19 cellular contexts compared by ENCODE assay signal in the genomic region with DNA sequence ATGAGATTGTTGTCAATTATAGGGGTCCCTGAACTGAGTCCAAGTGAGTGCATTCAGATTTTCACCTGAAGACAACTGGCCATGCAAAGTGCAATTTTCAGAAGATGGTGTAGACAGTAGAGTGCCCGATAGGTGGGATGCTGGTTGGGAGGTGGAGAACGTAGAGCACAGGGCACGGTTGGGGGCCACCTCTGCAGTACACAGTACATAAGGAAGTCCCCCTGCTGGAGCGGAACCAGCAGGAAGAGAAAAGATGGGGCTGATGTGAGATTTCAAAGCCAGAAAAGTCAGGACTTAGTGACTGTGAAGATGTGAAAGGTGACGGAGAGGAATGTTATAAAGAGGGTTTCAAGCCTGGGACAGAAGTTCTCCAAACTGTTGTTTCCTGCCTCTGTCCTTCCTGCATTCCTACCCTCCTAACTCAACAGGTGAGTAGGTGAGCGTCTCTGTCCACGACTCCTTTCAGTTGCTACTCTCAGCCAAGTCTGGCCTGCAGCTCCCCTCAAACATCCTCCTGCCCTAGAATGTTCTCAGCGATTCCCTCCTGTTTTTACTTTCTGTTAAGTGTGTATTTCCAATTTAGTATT.
DNase-seq lines count a peak whose midpoint lies in the region; ATAC-seq and TF ChIP-seq lines count a peak whose summit lies in the region.
"Had no signal": no experiment of that assay in that cellular context is flagged by ENCODE, and none has a peak within 500 bp of the region (broad histone marks: within the 10 kb centered on the region; RNA-seq: fewer than 3 reads in every experiment).

No MANE protein-coding gene starts in this region.

- H3K27me3 ChIP-seq in BLaER1: no peaks in the 10 kb centered on the region
- no peaks in the 10 kb centered on the region for H3K27me3 ChIP-seq in endodermal cell (ENCODE audit: control insufficient read depth, insufficient read depth, low read length, poor library complexity, severe bottlenecking)
- H3K27me3 ChIP-seq: SJCRH30 had no signal

- H3K27me3 Mint-ChIP-seq in endodermal cell (ENCODE audit: insufficient read depth) (no peaks in the 10 kb centered on the region), nephron progenitor cell (ENCODE audit: low read depth, poor library complexity) (no peaks in the 10 kb centered on the region)
- H3K27me3 Mint-ChIP-seq: T-cell had no signal

- H3K36me3 ChIP-seq in BLaER1 (no peaks in the 10 kb centered on the region), KOPT-K1 (ENCODE audit: insufficient read depth, low read length) (peaks cover 34% of the 10 kb centered on the region), endodermal cell (ENCODE audit: control insufficient read depth, insufficient read depth, low read length) (peaks cover 5% of the 10 kb centered on the region)
- H3K36me3 ChIP-seq: SJCRH30 had no signal

- ATAC-seq in GM19467 (IDR thresholded peaks at IDR 0.05; ENCODE audit: unreplicated experiment): no peak
- ATAC-seq: T-cell had no signal

- H3K4me3 Mint-ChIP-seq in endodermal cell: no peak overlapping the region
- no peak overlapping the region for H3K4me3 Mint-ChIP-seq in nephron progenitor cell
- H3K4me3 Mint-ChIP-seq: CD14-positive monocyte, T-cell had no signal

- H3K27ac Mint-ChIP-seq in endodermal cell (peak overlapping the region; percentile 27), nephron progenitor cell (peak overlapping the region; percentile 74)
- H3K27ac Mint-ChIP-seq: T-cell had no signal

- TF ChIP-seq CTCF in endodermal cell (conservative IDR thresholded peaks at IDR 0.05): peak; percentile 30
- no peak for TF ChIP-seq CTCF in nephron progenitor cell (IDR thresholded peaks at IDR 0.05)

- H3K9me3 ChIP-seq in BLaER1: peaks cover 12% of the 10 kb centered on the region
- no peaks in the 10 kb centered on the region for H3K9me3 ChIP-seq in KOPT-K1 (ENCODE audit: insufficient read depth, low read length, poor library complexity, severe bottlenecking)
- no peaks in the 10 kb centered on the region for H3K9me3 ChIP-seq in endodermal cell (ENCODE audit: control insufficient read depth, low read length)
- H3K9me3 ChIP-seq: SJCRH30 had no signal

- H3K4me1 Mint-ChIP-seq in endodermal cell (peaks cover 29% of the 10 kb centered on the region), nephron progenitor cell (peaks cover 63% of the 10 kb centered on the region)

- DNase-seq in endodermal cell (no peak), nephron progenitor cell (no peak), HUDEP-2 (lab: John Stamatoyannopoulos, UW; ENCODE audit: unreplicated experiment in 76 of 76) (no peak), Kasumi-1 (lab: John Stamatoyannopoulos, UW) (no peak)
- DNase-seq in effector CD4-positive, alpha-beta T cell: no peak
- DNase-seq: 8988T; HCEC 1CT; MM.1S; NCI-H1048; NCI-H1417 treated with DMSO at 0.1 percent for 48 hours; NCI-H187 treated with DMSO at 0.1 percent for 48 hours; NCI-H69; NK-92 treated with Interleukin-12 subunit alpha and Interleukin-12 subunit beta, amount 100 ng/mL, for 24 hours; SJCRH30; T-cell had no signal

- H3K9me3 Mint-ChIP-seq in endodermal cell (peaks cover 4% of the 10 kb centered on the region), nephron progenitor cell (peaks cover 5% of the 10 kb centered on the region)
- H3K9me3 Mint-ChIP-seq: CD14-positive monocyte, T-cell had no signal

- peak overlapping the region; percentile 85 for H3K27ac ChIP-seq in BLaER1
- peak overlapping the region; percentile 57 for H3K27ac ChIP-seq in KOPT-K1 (ENCODE audit: low read depth, low read length, poor library complexity, severe bottlenecking)
- H3K27ac ChIP-seq in endodermal cell (ENCODE audit: low read depth, low read length): no peak overlapping the region
- H3K27ac ChIP-seq: SJCRH30 had no signal

- 86 to 92% methylated on average over 7 of the region's 8 CpGs for WGBS in endodermal cell (ENCODE audit: insufficient coverage in 1 of 2, insufficient read length in 1 of 2), 2 experiments

- H3K4me1 ChIP-seq in BLaER1 (peaks cover 61% of the 10 kb centered on the region), endodermal cell (ENCODE audit: control insufficient read depth, insufficient read depth, low read length) (no peaks in the 10 kb centered on the region)

- peak overlapping the region; percentile 84 for H3K9ac ChIP-seq in BLaER1
- H3K9ac ChIP-seq in endodermal cell (ENCODE audit: extremely low read depth, low read length, poor library complexity, severe bottlenecking): no peak overlapping the region

- H3K4me3 ChIP-seq in BLaER1 (peak overlapping the region; percentile 68), endodermal cell (ENCODE audit: low read length) (no peak overlapping the region)
- H3K4me3 ChIP-seq: SJCRH30 had no signal

- H3K36me3 Mint-ChIP-seq in endodermal cell (ENCODE audit: low read depth): peaks cover 11% of the 10 kb centered on the region
- H3K36me3 Mint-ChIP-seq in nephron progenitor cell (ENCODE audit: low read depth): peaks cover 38% of the 10 kb centered on the region
- H3K36me3 Mint-ChIP-seq: CD14-positive monocyte, T-cell had no signal

- peak overlapping the region; percentile 92 for H3K4me2 ChIP-seq in BLaER1

- H4K20me1 ChIP-seq in BLaER1: no peaks in the 10 kb centered on the region
